In genomic region chr5:180209137-180209581, GRCh38 we compare ENCODE assay signal across 1 cellular context.
TF ChIP-seq lines count a peak whose summit lies in the region.

Gene RASGEF1C (minus strand): TSS chr5:180209211. CDS start chr5:180138052, 71,159 bp downstream.

TF ChIP-seq in HCT116, 20 proteins besides CTCF, POLR2A, EP300 and RAD21 (continued from another document):
- TF ChIP-seq ZBTB33 (IDR thresholded peaks at IDR 0.05; ENCODE audit: extremely low read depth, insufficient replicate concordance, low read length) (no peak), TCF7L2 (IDR thresholded peaks at IDR 0.05; ENCODE audit: borderline replicate concordance, extremely low read depth, insufficient read depth, insufficient read length) (no peak), YY1 (IDR thresholded peaks at IDR 0.05; ENCODE audit: extremely low read depth, insufficient replicate concordance, low read depth, low read length) (peak; percentile 39), CEBPB (IDR thresholded peaks at IDR 0.05; ENCODE audit: low read depth) (no peak), FOSL1 (IDR thresholded peaks at IDR 0.05; ENCODE audit: low read depth) (no peak), MAX (IDR thresholded peaks at IDR 0.05) (peak; percentile 39; the same call in 1 of the 2 replicates), EGR1 (IDR thresholded peaks at IDR 0.05; ENCODE audit: low read depth) (no peak), CBX3 (IDR thresholded peaks at IDR 0.05; ENCODE audit: low read depth) (no peak), SIN3A (IDR thresholded peaks at IDR 0.05; ENCODE audit: low read depth) (no peak), EZH2 (IDR thresholded peaks at IDR 0.05) (no peak), ZNF274 (IDR thresholded peaks at IDR 0.05; ENCODE audit: low read depth, low read length) (no peak), SRF (IDR thresholded peaks at IDR 0.05; ENCODE audit: low read depth) (no peak), JUND (IDR thresholded peaks at IDR 0.05) (no peak), SP1 (IDR thresholded peaks at IDR 0.05; ENCODE audit: low read depth) (no peak), ZFX (IDR thresholded peaks at IDR 0.05) (0 out of 2 replicates have a peak, but pooled peaks have one; percentile 17), POLR2AphosphoS5 (IDR thresholded peaks at IDR 0.05; ENCODE audit: low read depth, low read length) (peak; percentile 46)
